Comparison of ENCODE assay signal across 13 cellular contexts in genomic region chr22:34608716-34609115, GRCh38.
A peak's percentile ranks its signal among the peaks of the same experiment; 100 is the strongest.
DNase-seq lines count a peak whose midpoint lies in the region; ATAC-seq, FAIRE-seq and TF ChIP-seq lines count a peak whose summit lies in the region.
"Had no signal": no experiment of that assay in that cellular context is flagged by ENCODE, and none has a peak within 500 bp of the region (broad histone marks: within the 10 kb centered on the region; RNA-seq: fewer than 3 reads in every experiment).

No MANE protein-coding gene starts in this region.

- intact Hi-C loops in CD8-positive, alpha-beta T cell (cut with DNase I, micrococcal nuclease), result no loop called here

- no peak for TF ChIP-seq CTCF in foreskin keratinocyte (conservative IDR thresholded peaks at IDR 0.05)
- TF ChIP-seq CTCF in CD8-positive, alpha-beta T cell (IDR thresholded peaks at IDR 0.05), result no peak

- no peaks in the 10 kb centered on the region for H3K36me3 ChIP-seq in CD8-positive, alpha-beta T cell (ENCODE audit: insufficient read depth, low read length)

- peaks cover 6% of the 10 kb centered on the region for H3K9me3 Mint-ChIP-seq in activated T-cell treated with anti-CD3 and anti-CD28 coated beads, Interleukin-2, amount 50 U/mL, for 24 hours
- peaks cover 3% of the 10 kb centered on the region for H3K9me3 Mint-ChIP-seq in CD8-positive, alpha-beta T cell

- H3K27me3 ChIP-seq in foreskin keratinocyte, result no peaks in the 10 kb centered on the region
- no peaks in the 10 kb centered on the region for H3K27me3 ChIP-seq in CD8-positive, alpha-beta T cell (ENCODE audit: insufficient read depth, low read length)

- peak; percentile 76 for ATAC-seq in foreskin keratinocyte
- no peak for ATAC-seq in CD8-positive, alpha-beta T cell
- ATAC-seq: GM23338 had no signal

- peaks cover 2% of the 10 kb centered on the region for H3K27me3 Mint-ChIP-seq in activated T-cell treated with anti-CD3 and anti-CD28 coated beads, Interleukin-2, amount 50 U/mL, for 24 hours
- H3K27me3 Mint-ChIP-seq in CD8-positive, alpha-beta T cell (ENCODE audit: low read depth), result no peaks in the 10 kb centered on the region

- H3K36me3 Mint-ChIP-seq in activated T-cell treated with anti-CD3 and anti-CD28 coated beads, Interleukin-2, amount 50 U/mL, for 24 hours (ENCODE audit: low read depth), result no peaks in the 10 kb centered on the region
- no peaks in the 10 kb centered on the region for H3K36me3 Mint-ChIP-seq in CD8-positive, alpha-beta T cell
- H3K36me3 Mint-ChIP-seq: CD14-positive monocyte had no signal

- peak; percentile 52 for DNase-seq in M059J (ENCODE audit: low read depth)
- peak; percentile 37 for DNase-seq in astrocyte of the hippocampus (ENCODE audit: low read depth, low spot score)
- peak; percentile 6 to 30 for DNase-seq in foreskin keratinocyte
- DNase-seq in urothelium cell line (ENCODE audit: low spot score), result peak; percentile 37
- no peak for DNase-seq in DMS79 (lab: John Stamatoyannopoulos, UW)
- DNase-seq in activated T-cell treated with anti-CD3 and anti-CD28 coated beads, Interleukin-2, amount 50 U/mL, for 24 hours, result no peak
- no peak for DNase-seq in CD8-positive, alpha-beta T cell
- DNase-seq: DMS53, H7, IMR-90 had no signal

- no peaks in the 10 kb centered on the region for H3K4me1 Mint-ChIP-seq in activated T-cell treated with anti-CD3 and anti-CD28 coated beads, Interleukin-2, amount 50 U/mL, for 24 hours (ENCODE audit: low read depth)
- H3K4me1 Mint-ChIP-seq in CD8-positive, alpha-beta T cell (ENCODE audit: low read depth), result no peaks in the 10 kb centered on the region
- H3K4me1 Mint-ChIP-seq: CD14-positive monocyte, GM23338 had no signal

- no peaks in the 10 kb centered on the region for H3K9me3 ChIP-seq in CD8-positive, alpha-beta T cell (ENCODE audit: low read length)

- no peak overlapping the region for H3K27ac Mint-ChIP-seq in activated T-cell treated with anti-CD3 and anti-CD28 coated beads, Interleukin-2, amount 50 U/mL, for 24 hours
- H3K27ac Mint-ChIP-seq in CD8-positive, alpha-beta T cell, result no peak overlapping the region
- H3K27ac Mint-ChIP-seq: CD14-positive monocyte, GM23338 had no signal

- no peak overlapping the region for H3K27ac ChIP-seq in foreskin keratinocyte
- H3K27ac ChIP-seq in CD8-positive, alpha-beta T cell (ENCODE audit: low read depth, low read length), result no peak overlapping the region

- CTCF ChIA-PET in CD8-positive, alpha-beta T cell (lab: Charles Lee), result no interaction called here

- peaks cover 4% of the 10 kb centered on the region for H3K4me1 ChIP-seq in foreskin keratinocyte
- no peaks in the 10 kb centered on the region for H3K4me1 ChIP-seq in CD8-positive, alpha-beta T cell (ENCODE audit: insufficient read depth, low read length)

- no peak overlapping the region for H3K4me3 Mint-ChIP-seq in activated T-cell treated with anti-CD3 and anti-CD28 coated beads, Interleukin-2, amount 50 U/mL, for 24 hours
- no peak overlapping the region for H3K4me3 Mint-ChIP-seq in CD8-positive, alpha-beta T cell
- H3K4me3 Mint-ChIP-seq: CD14-positive monocyte, GM23338 had no signal

- no peak overlapping the region for H3K4me3 ChIP-seq in CD8-positive, alpha-beta T cell (ENCODE audit: low read depth, low read length)
- H3K4me3 ChIP-seq: GM23338 had no signal

- peak; percentile 63 for FAIRE-seq in urothelium cell line (lab: Jason Lieb, UNC)
- FAIRE-seq: A204.1 had no signal

- POLR2A ChIA-PET in CD8-positive, alpha-beta T cell (lab: Charles Lee), result no interaction called here

Comparison
In these comparisons a context has a peak if more than half of its experiments do, and no peak if none do; other contexts are left out.
1. DNase-seq: peak in M059J (single experiment), astrocyte of the hippocampus (single experiment), foreskin keratinocyte (2 of 2) and urothelium cell line (single experiment); none in DMS79 (single experiment), activated T-cell treated with anti-CD3 and anti-CD28 coated beads, Interleukin-2, amount 50 U/mL, for 24 hours (single experiment) and CD8-positive, alpha-beta T cell (0 of 7).